Comparison of ENCODE assay signal across 17 cellular contexts in the genomic region with DNA sequence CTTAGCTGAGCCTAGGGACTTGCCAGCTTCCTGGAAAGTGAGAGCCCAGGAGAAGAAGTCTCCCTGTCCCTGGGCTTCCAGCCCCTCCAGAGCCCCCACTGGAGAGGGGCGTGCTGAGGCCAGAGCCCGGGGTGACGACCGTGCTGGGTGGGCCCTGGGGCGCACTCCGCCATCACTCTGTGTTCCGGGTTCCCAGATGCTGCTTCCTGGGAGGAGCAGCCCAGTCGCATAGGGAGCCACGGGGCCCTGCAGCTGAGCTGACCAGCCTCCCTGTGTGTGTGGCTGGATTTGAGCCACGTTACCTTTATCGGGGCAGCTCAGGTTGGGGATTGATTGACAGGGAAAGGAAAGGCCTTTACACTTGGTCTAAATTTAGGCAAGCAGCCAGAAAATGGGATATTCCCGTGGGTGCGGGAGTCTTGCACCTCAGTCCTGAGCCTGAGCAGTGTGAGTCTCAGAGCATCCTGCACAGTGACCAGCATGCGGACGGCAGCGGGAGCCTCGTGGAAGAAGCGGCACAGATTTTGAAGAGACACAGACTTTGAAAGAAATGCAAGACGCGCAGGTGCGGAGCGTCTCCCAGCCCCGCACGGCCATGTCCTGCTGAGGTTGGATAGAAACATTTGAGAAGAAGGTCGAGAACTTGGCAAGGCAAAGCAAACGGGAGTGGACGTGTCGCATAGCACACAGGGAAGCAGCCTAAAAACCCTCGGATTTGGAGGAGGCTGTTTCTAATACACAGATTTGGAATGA. TPM values are rescaled to one million over a fixed set of nuclear protein-coding genes. Genes with fewer than 3 reads are reported as not detected.
A peak's percentile ranks its signal among the peaks of the same experiment; 100 is the strongest.
DNase-seq lines count a peak whose midpoint lies in the region; ATAC-seq and TF ChIP-seq lines count a peak whose summit lies in the region.
"Had no signal": no experiment of that assay in that cellular context is flagged by ENCODE, and none has a peak within 500 bp of the region (broad histone marks: within the 10 kb centered on the region; RNA-seq: fewer than 3 reads in every experiment).

No MANE protein-coding gene starts in this region.

- no peak for TF ChIP-seq CTCF in thyroid gland (IDR thresholded peaks at IDR 0.05)

- no peak overlapping the region for H3K4me3 Mint-ChIP-seq in activated naive CD8-positive, alpha-beta T cell
- no peak overlapping the region for H3K4me3 Mint-ChIP-seq in activated naive CD8-positive, alpha-beta T cell treated with anti-CD3 and anti-CD28 coated beads for 36 hours
- H3K4me3 Mint-ChIP-seq in T-helper 17 cell, result peak overlapping the region; percentile 77

- peaks cover 42% of the 10 kb centered on the region for H3K4me1 Mint-ChIP-seq in activated naive CD8-positive, alpha-beta T cell (ENCODE audit: low read depth)
- peaks cover 33% of the 10 kb centered on the region for H3K4me1 Mint-ChIP-seq in activated naive CD8-positive, alpha-beta T cell treated with anti-CD3 and anti-CD28 coated beads for 36 hours
- peaks cover 33% of the 10 kb centered on the region for H3K4me1 Mint-ChIP-seq in T-helper 17 cell

- H3K4me1 ChIP-seq in mucosa of stomach (ENCODE audit: control insufficient read depth, insufficient read depth, low read length), result peaks cover 69% of the 10 kb centered on the region
- peaks cover 68 to 69% of the 10 kb centered on the region in 2 donors for H3K4me1 ChIP-seq in thyroid gland

- H3K9me3 ChIP-seq in T-helper 17 cell (ENCODE audit: control insufficient read depth, low read length, poor library complexity, severe bottlenecking), result no peaks in the 10 kb centered on the region
- no peaks in the 10 kb centered on the region for H3K9me3 ChIP-seq in mucosa of stomach (ENCODE audit: control insufficient read depth, low read length)
- H3K9me3 ChIP-seq in thyroid gland, result no peaks in the 10 kb centered on the region
- H3K9me3 ChIP-seq: ovary had no signal

- H3K36me3 ChIP-seq in mucosa of stomach (ENCODE audit: control insufficient read depth, insufficient read depth, low read length) (peaks cover 3% of the 10 kb centered on the region), thyroid gland (no peaks in the 10 kb centered on the region)
- H3K36me3 ChIP-seq: ovary had no signal

- intact Hi-C loops in thyroid gland (cut with DNase I), result loop anchor here (10.0 kb wide), 1 partner anchor 46 kb away; the partner anchor contains the start of gene ZNF750

- peaks cover 6% of the 10 kb centered on the region for H3K36me3 Mint-ChIP-seq in activated naive CD8-positive, alpha-beta T cell
- peaks cover 24% of the 10 kb centered on the region for H3K36me3 Mint-ChIP-seq in activated naive CD8-positive, alpha-beta T cell treated with anti-CD3 and anti-CD28 coated beads for 36 hours
- peaks cover 8% of the 10 kb centered on the region for H3K36me3 Mint-ChIP-seq in T-helper 17 cell (ENCODE audit: low read depth)

- no peaks in the 10 kb centered on the region for H3K9me3 Mint-ChIP-seq in activated naive CD8-positive, alpha-beta T cell (ENCODE audit: low read depth)
- H3K9me3 Mint-ChIP-seq in activated naive CD8-positive, alpha-beta T cell treated with anti-CD3 and anti-CD28 coated beads for 36 hours, result no peaks in the 10 kb centered on the region
- H3K9me3 Mint-ChIP-seq: activated naive CD4-positive, alpha-beta T cell treated with anti-CD3 and anti-CD28 coated beads, Interleukin-2, amount 50 U/mL, for 72 hours had no signal

- ATAC-seq in T-helper 17 cell, result no peak
- no peak for ATAC-seq in GM21529 (IDR thresholded peaks at IDR 0.05; ENCODE audit: unreplicated experiment)
- ATAC-seq in GM21737 (IDR thresholded peaks at IDR 0.05; ENCODE audit: unreplicated experiment), result no peak
- no peak for ATAC-seq in HG02852 (IDR thresholded peaks at IDR 0.05; ENCODE audit: unreplicated experiment)
- ATAC-seq: activated naive CD4-positive, alpha-beta T cell treated with anti-CD3 and anti-CD28 coated beads, Interleukin-2, amount 50 U/mL, for 72 hours had no signal

- DNase-seq in activated naive CD8-positive, alpha-beta T cell treated with anti-CD3 and anti-CD28 coated beads for 36 hours, result no peak
- no peak for DNase-seq in T-helper 17 cell
- DNase-seq in thyroid gland, result no peak
- DNase-seq: activated CD4-positive, CD25-positive, alpha-beta regulatory T cell; caudate nucleus; foreskin fibroblast; NCI-H1930; NCI-H69; ovary had no signal

- peak overlapping the region; percentile 28 for H3K27ac Mint-ChIP-seq in activated naive CD8-positive, alpha-beta T cell
- H3K27ac Mint-ChIP-seq in activated naive CD8-positive, alpha-beta T cell treated with anti-CD3 and anti-CD28 coated beads for 36 hours, result no peak overlapping the region
- H3K27ac Mint-ChIP-seq in T-helper 17 cell, result peak overlapping the region; percentile 86

- no peaks in the 10 kb centered on the region for H3K27me3 Mint-ChIP-seq in activated naive CD8-positive, alpha-beta T cell
- no peaks in the 10 kb centered on the region for H3K27me3 Mint-ChIP-seq in activated naive CD8-positive, alpha-beta T cell treated with anti-CD3 and anti-CD28 coated beads for 36 hours
- H3K27me3 Mint-ChIP-seq in T-helper 17 cell, result no peaks in the 10 kb centered on the region

- peak overlapping the region; percentile 65 for H3K9ac ChIP-seq in mucosa of stomach (ENCODE audit: low read length)

- no peak for TF ChIP-seq POLR2A in thyroid gland (IDR thresholded peaks at IDR 0.05)

- H3K27me3 ChIP-seq in mucosa of stomach (ENCODE audit: control insufficient read depth, insufficient read depth, low read length), result no peaks in the 10 kb centered on the region
- no peaks in the 10 kb centered on the region for H3K27me3 ChIP-seq in thyroid gland
- H3K27me3 ChIP-seq: ovary had no signal

- H3K27ac ChIP-seq in thyroid gland, result peak overlapping the region; percentile 92 to 98 (median 96)

- WGBS in thyroid gland, 2 donors, result 86 to 93% methylated on average over 28 to 29 of the region's 29 CpGs

- H3K4me3 ChIP-seq in mucosa of stomach (ENCODE audit: low read length), result no peak overlapping the region
- no peak overlapping the region for H3K4me3 ChIP-seq in thyroid gland (replicated peaks in 1 of 3)
- H3K4me3 ChIP-seq: ovary had no signal

RNA-seq across cellular contexts. Expression of gene ZNF750, which starts 51.3 kb away (rescaled TPM):
- not detected for total RNA-seq in activated naive CD8-positive, alpha-beta T cell treated with anti-CD3 and anti-CD28 coated beads for 36 hours
- total RNA-seq in T-helper 17 cell (not detected), thyroid gland (1 to 10 TPM; 3.0 to 6.0 (median 4.5) TPM)
- total RNA-seq: activated naive CD4-positive, alpha-beta T cell treated with anti-CD3 and anti-CD28 coated beads, Interleukin-2, amount 50 U/mL, for 72 hours; HT1080; M059J; ovary had no signal
